Comparison of ENCODE assay signal across 17 cellular contexts in genomic region chr7:68865351-68865885, GRCh38.
"Had no signal": no experiment of that assay in that cellular context is flagged by ENCODE, and none has a peak within 500 bp of the region (broad histone marks: within the 10 kb centered on the region; RNA-seq: fewer than 3 reads in every experiment).

No MANE protein-coding gene starts in this region.

- H3K4me3 ChIP-seq: cardiac muscle cell, dorsolateral prefrontal cortex, neural progenitor cell, psoas muscle, right lobe of liver, testis, upper lobe of right lung had no signal

- H3K9me3 ChIP-seq: psoas muscle, right lobe of liver, testis, upper lobe of right lung had no signal

- H3K27ac ChIP-seq: cardiac muscle cell, dorsolateral prefrontal cortex, psoas muscle, right lobe of liver, testis, upper lobe of right lung had no signal

- H3K36me3 ChIP-seq: cardiac muscle cell, neural progenitor cell, right lobe of liver, upper lobe of right lung had no signal

- H3K9ac ChIP-seq: neural progenitor cell had no signal

- DNase-seq: activated CD4-positive, alpha-beta T cell treated with anti-CD3 and anti-CD28 coated beads, Interleukin-2, amount 10 ng/mL, durations not matched to agents 24 days and 14 days; activated CD4-positive, CD25-positive, alpha-beta regulatory T cell; activated CD8-positive, alpha-beta memory T cell treated with anti-CD3 and anti-CD28 coated beads, Interleukin-2, amount 50 U/mL, for 4 hours; activated CD8-positive, alpha-beta T cell treated with anti-CD3 and anti-CD28 coated beads, Interleukin-2, amount 10 ng/mL, durations not matched to agents 7 days and 5 days; activated naive CD8-positive, alpha-beta T cell treated with anti-CD3 and anti-CD28 coated beads, Interleukin-2, amount 10 ng/mL, durations not matched to agents 7 days and 5 days; activated T-cell treated with anti-CD3 and anti-CD28 coated beads, Interleukin-2, amount 50 U/mL, for 72 hours; aorta; dorsolateral prefrontal cortex; erythroblast; naive B cell; psoas muscle; right lobe of liver; T-helper 17 cell; testis; upper lobe of right lung had no signal

- ATAC-seq: activated CD8-positive, alpha-beta T cell treated with anti-CD3 and anti-CD28 coated beads, Interleukin-2, amount 10 ng/mL, durations not matched to agents 7 days and 5 days; activated T-cell treated with anti-CD3 and anti-CD28 coated beads, Interleukin-2, amount 50 U/mL, for 72 hours; psoas muscle; T-helper 17 cell; upper lobe of right lung had no signal

- H3K27me3 ChIP-seq: cardiac muscle cell, neural progenitor cell, right lobe of liver, testis, upper lobe of right lung had no signal

- H3K4me1 ChIP-seq: psoas muscle, right lobe of liver, testis, upper lobe of right lung had no signal
